ENCODE assay signal across 24 cellular contexts in the genomic region with DNA sequence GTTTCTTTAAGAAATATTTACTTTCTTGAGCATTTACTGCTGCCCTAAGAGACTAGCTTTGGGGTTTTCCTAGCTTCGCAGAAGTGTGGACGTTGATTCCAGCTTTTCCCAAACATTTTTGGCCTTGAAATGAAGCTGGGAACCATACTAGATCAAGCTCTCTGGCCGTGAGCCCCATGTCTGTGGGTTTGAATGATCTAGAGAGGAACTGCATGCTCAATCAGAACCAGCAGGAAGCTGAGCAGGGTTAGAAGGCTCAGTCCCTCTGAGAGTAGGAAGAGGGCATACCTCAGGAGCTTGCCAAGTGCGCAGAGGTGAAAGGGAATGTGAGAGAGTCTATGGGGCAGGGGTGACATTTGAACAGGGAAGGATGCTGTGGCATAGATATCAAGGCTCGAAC.
DNase-seq lines count a peak whose midpoint lies in the region; TF ChIP-seq lines count a peak whose summit lies in the region.
"Had no signal": no experiment of that assay in that cellular context is flagged by ENCODE, and none has a peak within 500 bp of the region (broad histone marks: within the 10 kb centered on the region; RNA-seq: fewer than 3 reads in every experiment).

No MANE protein-coding gene starts in this region.

- no peak for TF ChIP-seq CTCF in coronary artery (IDR thresholded peaks at IDR 0.05)
- no peak for TF ChIP-seq CTCF in tibial artery (IDR thresholded peaks at IDR 0.05)

- peaks cover 12 to 16% of the 10 kb centered on the region in 2 donors for H3K4me1 ChIP-seq in muscle layer of duodenum (ENCODE audit: control insufficient read depth in 1 of 2, insufficient read depth in 2 of 2, low read length in 2 of 2)
- peaks cover 0 to 100% (median 76%) of the 10 kb centered on the region in 4 donors for H3K4me1 ChIP-seq in tibial artery
- H3K4me1 ChIP-seq: Caco-2 had no signal

- DNase-seq in NOMO-1 treated with DMSO at 0.1 percent for 48 hours (lab: John Stamatoyannopoulos, UW; ENCODE audit: unreplicated experiment) (peak; percentile 36), coronary artery (ENCODE audit: low spot score) (peak; percentile 33), tibial artery (peak in 1 of 2 donors; percentile 28), NCI-H2227 (lab: John Stamatoyannopoulos, UW; ENCODE audit: unreplicated experiment) (no peak), HuH-7 (ENCODE audit: low spot score) (no peak)
- no peak for DNase-seq in activated CD8-positive, alpha-beta memory T cell treated with anti-CD3 and anti-CD28 coated beads, Interleukin-2, amount 50 U/mL, for 4 hours
- DNase-seq: activated CD4-positive, alpha-beta T cell treated with anti-CD3 and anti-CD28 coated beads for 4 hours; activated naive CD4-positive, alpha-beta T cell treated with anti-CD3 and anti-CD28 coated beads, Interleukin-2, amount 50 U/mL, for 16 hours; anterior cingulate cortex; Caco-2; central memory CD4-positive, alpha-beta T cell; DND-41; mucosa of descending colon; NCI-H1048; NCI-H1930; NCI-H2227 treated with DMSO at 0.1 percent for 48 hours; PC-3; retina; SIG-M5; stimulated activated CD4-positive, alpha-beta T cell treated with anti-CD3 and anti-CD28 coated beads, Interleukin-12 subunit alpha, Interleukin-12 subunit beta, amount 100 ng/mL, for 4 hours had no signal

- peak overlapping the region; percentile 81 to 92 for H3K27ac ChIP-seq in coronary artery
- peak overlapping the region; percentile 70 for H3K27ac ChIP-seq in muscle layer of duodenum (ENCODE audit: low read length)
- H3K27ac ChIP-seq in tibial artery: peak overlapping the region; percentile 65 to 83
- H3K27ac ChIP-seq: epithelial cell of prostate had no signal

- H3K9me3 ChIP-seq in muscle layer of duodenum (ENCODE audit: control insufficient read depth in 1 of 2, low read length in 2 of 2) (no peaks in the 10 kb centered on the region), tibial artery (no peaks in the 10 kb centered on the region)
- H3K9me3 ChIP-seq: Caco-2, gastroesophageal sphincter, mucosa of descending colon had no signal

- intact Hi-C loops in tibial artery (cut with DNase I; ENCODE audit: low total_unique reads): no loop called here

- H3K27me3 ChIP-seq in muscle layer of duodenum (ENCODE audit: low read depth, low read length) (no peaks in the 10 kb centered on the region), tibial artery (no peaks in the 10 kb centered on the region)
- H3K27me3 ChIP-seq: gastroesophageal sphincter had no signal

- H3K4me3 ChIP-seq in coronary artery: no peak overlapping the region
- no peak overlapping the region for H3K4me3 ChIP-seq in muscle layer of duodenum (ENCODE audit: low read depth in 1 of 2, low read length in 2 of 2)
- H3K4me3 ChIP-seq in tibial artery: no peak overlapping the region
- H3K4me3 ChIP-seq: gastroesophageal sphincter, GM12878, mucosa of descending colon had no signal

- H3K36me3 ChIP-seq in muscle layer of duodenum (ENCODE audit: control insufficient read depth in 1 of 2, insufficient read depth in 2 of 2, low read length in 2 of 2): no peaks in the 10 kb centered on the region
- no peaks in the 10 kb centered on the region for H3K36me3 ChIP-seq in tibial artery
- H3K36me3 ChIP-seq: gastroesophageal sphincter had no signal

Comparison
In these comparisons a context has a peak if more than half of its experiments do, and no peak if none do; other contexts are left out.
1. DNase-seq: peak in NOMO-1 treated with DMSO at 0.1 percent for 48 hours (single experiment) and coronary artery (single experiment); none in NCI-H2227 (single experiment), activated CD8-positive, alpha-beta memory T cell treated with anti-CD3 and anti-CD28 coated beads, Interleukin-2, amount 50 U/mL, for 4 hours (single experiment) and HuH-7 (single experiment).
2. Peak in every context shown above with its lines, with median percentiles within 50 percentile points of each other: H3K27ac ChIP-seq.